Comparison of ENCODE assay signal across 6 cellular contexts in genomic region chr22:20131856-20132685, GRCh38. TPM values are rescaled to one million over a fixed set of nuclear protein-coding genes. Genes with fewer than 3 reads are reported as not detected.
DNase-seq lines count a peak whose midpoint lies in the region; ATAC-seq and TF ChIP-seq lines count a peak whose summit lies in the region.

No MANE protein-coding gene starts in this region.

- H3K27me3 ChIP-seq in WERI-Rb-1 (ENCODE audit: insufficient read depth, low read depth, severe bottlenecking): no peaks in the 10 kb centered on the region

- DNase-seq in WERI-Rb-1 (no peak), G401 (ENCODE audit: low spot score) (no peak)
- no peak for DNase-seq in effector CD4-positive, alpha-beta T cell
- no peak for DNase-seq in stimulated activated CD8-positive, alpha-beta memory T cell treated with anti-CD3 and anti-CD28 coated beads, Interleukin-4, amount 100 ng/mL, for 48 hours

- in situ Hi-C loops in G401 (cut with HindIII; ENCODE audit: low sequenced_read_pairs): no loop called here

- TF ChIP-seq CTCF in WERI-Rb-1 (IDR thresholded peaks at IDR 0.05; ENCODE audit: low read depth, low read length): no peak

- peak; percentile 5 for ATAC-seq in GM21528 (IDR thresholded peaks at IDR 0.05; ENCODE audit: low FRiP score, unreplicated experiment)

- H3K4me3 ChIP-seq in WERI-Rb-1 (ENCODE audit: low read depth, low read length): peak overlapping the region; percentile 62
- H3K4me3 ChIP-seq in iPS-18c (ENCODE audit: insufficient read depth, low read depth, low read length): peak overlapping the region; percentile 57

- no peaks in the 10 kb centered on the region for H3K9me3 ChIP-seq in WERI-Rb-1 (ENCODE audit: severe bottlenecking)
- no peaks in the 10 kb centered on the region for H3K9me3 ChIP-seq in iPS-18c (ENCODE audit: control insufficient read depth, insufficient read depth, low read length)

- H3K27ac ChIP-seq in WERI-Rb-1: no peak overlapping the region

- peaks cover 11% of the 10 kb centered on the region for H3K36me3 ChIP-seq in WERI-Rb-1

RNA-seq across cellular contexts. Expression of gene ZDHHC8, which starts 0.5 kb away (rescaled TPM):
- total RNA-seq in G401 (2014; rRNA removed; shearing (Covaris generic)): 5.1 and 7.8 TPM in 2 replicates

RNA-seq across cellular contexts. Expression of gene TRMT2A, which starts 15.0 kb away (rescaled TPM):
- 22.4 and 55.8 TPM in 2 replicates for total RNA-seq in G401 (2014; rRNA removed; shearing (Covaris generic))

RNA-seq across cellular contexts. Expression of gene RANBP1, which starts 16.2 kb away (rescaled TPM):
- total RNA-seq in G401 (2014; rRNA removed; shearing (Covaris generic)): 883 and 1,003 TPM in 2 replicates

RNA-seq across cellular contexts. Expression of gene CCDC188, which starts 18.8 kb away (rescaled TPM):
- not detected in 2 replicates for total RNA-seq in G401 (2014; rRNA removed; shearing (Covaris generic))

RNA-seq across cellular contexts. Expression of gene DGCR8, which starts 52.0 kb away (rescaled TPM):
- total RNA-seq in G401 (2014; rRNA removed; shearing (Covaris generic)): 21.5 and 22.0 TPM in 2 replicates
